8 cellular contexts compared by ENCODE assay signal in the genomic region with DNA sequence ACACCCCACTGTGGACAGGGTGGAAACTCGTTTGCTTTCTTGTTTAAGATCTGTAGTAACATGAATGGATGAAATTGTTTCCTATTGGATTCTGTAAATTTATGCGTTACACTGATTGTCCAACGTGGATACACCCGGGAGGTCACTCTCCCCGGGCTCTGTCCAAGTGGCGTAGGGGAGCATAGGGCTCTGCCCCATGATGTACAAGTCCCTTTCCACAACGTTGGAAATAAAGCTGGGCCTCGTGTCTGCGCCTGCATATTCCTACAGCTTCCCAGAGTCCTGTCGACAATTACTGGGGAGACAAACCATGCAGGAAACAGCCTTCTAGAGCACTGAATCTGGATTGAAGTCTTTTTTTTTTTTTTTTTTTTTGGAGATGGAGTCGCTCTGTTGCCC. TPM values are rescaled to one million over a fixed set of nuclear protein-coding genes. Genes with fewer than 3 reads are reported as not detected.
DNase-seq lines count a peak whose midpoint lies in the region; ATAC-seq and FAIRE-seq lines count a peak whose summit lies in the region.

No MANE protein-coding gene starts in this region.

- H3K4me3 ChIP-seq in iPS-11a (ENCODE audit: low read depth, low read length) = peak overlapping the region; percentile 94

- peaks cover 5% of the 10 kb centered on the region for H3K9me3 Mint-ChIP-seq in activated CD4-positive, alpha-beta T cell treated with anti-CD3 and anti-CD28 coated beads, Interleukin-2, amount 10 ng/mL, durations not matched to agents 24 days and 14 days
- no peaks in the 10 kb centered on the region for H3K9me3 Mint-ChIP-seq in activated CD8-positive, alpha-beta memory T cell treated with anti-CD3 and anti-CD28 coated beads, Interleukin-2, amount 10 ng/mL, durations not matched to agents 7 days and 5 days (ENCODE audit: low read depth)

- CTCF ChIA-PET in activated CD8-positive, alpha-beta memory T cell treated with anti-CD3 and anti-CD28 coated beads, Interleukin-2, amount 10 ng/mL, durations not matched to agents 7 days and 5 days (lab: Charles Lee) = interaction anchor here (0.9 to 3.2 kb wide), 5 partner anchors 73 to 259 kb away, joined by 3 to 19 read pairs (median 7); partner anchors contain the start of gene TAF12

- peak overlapping the region; percentile 92 for H3K4me3 Mint-ChIP-seq in activated CD4-positive, alpha-beta T cell treated with anti-CD3 and anti-CD28 coated beads, Interleukin-2, amount 10 ng/mL, durations not matched to agents 24 days and 14 days
- peak overlapping the region; percentile 98 for H3K4me3 Mint-ChIP-seq in activated CD8-positive, alpha-beta memory T cell treated with anti-CD3 and anti-CD28 coated beads, Interleukin-2, amount 10 ng/mL, durations not matched to agents 7 days and 5 days

- FAIRE-seq in HTR-8/SVneo (lab: Jason Lieb, UNC) = no peak

- H3K4me1 Mint-ChIP-seq in activated CD4-positive, alpha-beta T cell treated with anti-CD3 and anti-CD28 coated beads, Interleukin-2, amount 10 ng/mL, durations not matched to agents 24 days and 14 days = peaks cover 32% of the 10 kb centered on the region
- H3K4me1 Mint-ChIP-seq in activated CD8-positive, alpha-beta memory T cell treated with anti-CD3 and anti-CD28 coated beads, Interleukin-2, amount 10 ng/mL, durations not matched to agents 7 days and 5 days = peaks cover 44% of the 10 kb centered on the region

- peaks cover 67% of the 10 kb centered on the region for H3K36me3 Mint-ChIP-seq in activated CD4-positive, alpha-beta T cell treated with anti-CD3 and anti-CD28 coated beads, Interleukin-2, amount 10 ng/mL, durations not matched to agents 24 days and 14 days (ENCODE audit: low read depth)
- peaks cover 59% of the 10 kb centered on the region for H3K36me3 Mint-ChIP-seq in activated CD8-positive, alpha-beta memory T cell treated with anti-CD3 and anti-CD28 coated beads, Interleukin-2, amount 10 ng/mL, durations not matched to agents 7 days and 5 days

- intact Hi-C loops in activated CD4-positive, alpha-beta T cell treated with anti-CD3 and anti-CD28 coated beads, Interleukin-2, amount 10 ng/mL, durations not matched to agents 24 days and 14 days (cut with micrococcal nuclease) = loop anchor here (5.0 kb wide), 1 partner anchor 55 kb away; no protein-coding TSS in a partner anchor

- no peak for ATAC-seq in activated CD8-positive, alpha-beta memory T cell treated with anti-CD3 and anti-CD28 coated beads, Interleukin-2, amount 10 ng/mL, durations not matched to agents 7 days and 5 days

- DNase-seq in activated CD4-positive, alpha-beta T cell treated with anti-CD3 and anti-CD28 coated beads, Interleukin-2, amount 10 ng/mL, durations not matched to agents 24 days and 14 days = peak; percentile 73
- no peak for DNase-seq in activated CD4-positive, alpha-beta T cell treated with anti-CD3 and anti-CD28 coated beads, Interleukin-2, amount 50 U/mL, for 4 hours
- no peak for DNase-seq in activated CD8-positive, alpha-beta memory T cell treated with anti-CD3 and anti-CD28 coated beads, Interleukin-2, amount 10 ng/mL, durations not matched to agents 7 days and 5 days
- peak; percentile 54 for DNase-seq in stimulated activated CD4-positive, alpha-beta T cell treated with anti-CD3 and anti-CD28 coated beads, Interleukin-4, amount 100 ng/mL, for 24 hours
- DNase-seq in dedifferentiated amniotic fluid mesenchymal stem cell (ENCODE audit: extremely low spot score) (no peak), HTR-8/SVneo (ENCODE audit: insufficient read length, low spot score) (no peak), AG20443 (ENCODE audit: low spot score) (no peak)

- peak overlapping the region; percentile 99 for H3K27ac Mint-ChIP-seq in activated CD4-positive, alpha-beta T cell treated with anti-CD3 and anti-CD28 coated beads, Interleukin-2, amount 10 ng/mL, durations not matched to agents 24 days and 14 days
- H3K27ac Mint-ChIP-seq in activated CD8-positive, alpha-beta memory T cell treated with anti-CD3 and anti-CD28 coated beads, Interleukin-2, amount 10 ng/mL, durations not matched to agents 7 days and 5 days = peak overlapping the region; percentile 99

- peaks cover 2% of the 10 kb centered on the region for H3K27me3 Mint-ChIP-seq in activated CD4-positive, alpha-beta T cell treated with anti-CD3 and anti-CD28 coated beads, Interleukin-2, amount 10 ng/mL, durations not matched to agents 24 days and 14 days
- H3K27me3 Mint-ChIP-seq in activated CD8-positive, alpha-beta memory T cell treated with anti-CD3 and anti-CD28 coated beads, Interleukin-2, amount 10 ng/mL, durations not matched to agents 7 days and 5 days = peaks cover 2% of the 10 kb centered on the region

RNA-seq across cellular contexts. Expression of gene RCC1, which starts 1.4 kb away (rescaled TPM):
- total RNA-seq in activated CD4-positive, alpha-beta T cell treated with anti-CD3 and anti-CD28 coated beads, Interleukin-2, amount 10 ng/mL, durations not matched to agents 24 days and 14 days = 143 and 145 TPM in 2 replicates
- total RNA-seq in activated CD8-positive, alpha-beta memory T cell treated with anti-CD3 and anti-CD28 coated beads, Interleukin-2, amount 10 ng/mL, durations not matched to agents 7 days and 5 days = 10 to 100 TPM; 61.4 to 77.6 TPM

RNA-seq across cellular contexts. Expression of gene TRNAU1AP, which starts 45.6 kb away (rescaled TPM):
- 47.5 and 50.7 TPM in 2 replicates for total RNA-seq in activated CD4-positive, alpha-beta T cell treated with anti-CD3 and anti-CD28 coated beads, Interleukin-2, amount 10 ng/mL, durations not matched to agents 24 days and 14 days
- 10 to 100 TPM; 52.8 to 55.2 TPM for total RNA-seq in activated CD8-positive, alpha-beta memory T cell treated with anti-CD3 and anti-CD28 coated beads, Interleukin-2, amount 10 ng/mL, durations not matched to agents 7 days and 5 days

Comparison
In these comparisons a context has a peak if more than half of its experiments do, and no peak if none do; other contexts are left out.
1. DNase-seq: peak in activated CD4-positive, alpha-beta T cell treated with anti-CD3 and anti-CD28 coated beads, Interleukin-2, amount 10 ng/mL, durations not matched to agents 24 days and 14 days (single experiment) and stimulated activated CD4-positive, alpha-beta T cell treated with anti-CD3 and anti-CD28 coated beads, Interleukin-4, amount 100 ng/mL, for 24 hours (single experiment); none in activated CD4-positive, alpha-beta T cell treated with anti-CD3 and anti-CD28 coated beads, Interleukin-2, amount 50 U/mL, for 4 hours (0 of 2), activated CD8-positive, alpha-beta memory T cell treated with anti-CD3 and anti-CD28 coated beads, Interleukin-2, amount 10 ng/mL, durations not matched to agents 7 days and 5 days (single experiment), dedifferentiated amniotic fluid mesenchymal stem cell (single experiment), HTR-8/SVneo (single experiment) and AG20443 (single experiment).